In the genomic region with DNA sequence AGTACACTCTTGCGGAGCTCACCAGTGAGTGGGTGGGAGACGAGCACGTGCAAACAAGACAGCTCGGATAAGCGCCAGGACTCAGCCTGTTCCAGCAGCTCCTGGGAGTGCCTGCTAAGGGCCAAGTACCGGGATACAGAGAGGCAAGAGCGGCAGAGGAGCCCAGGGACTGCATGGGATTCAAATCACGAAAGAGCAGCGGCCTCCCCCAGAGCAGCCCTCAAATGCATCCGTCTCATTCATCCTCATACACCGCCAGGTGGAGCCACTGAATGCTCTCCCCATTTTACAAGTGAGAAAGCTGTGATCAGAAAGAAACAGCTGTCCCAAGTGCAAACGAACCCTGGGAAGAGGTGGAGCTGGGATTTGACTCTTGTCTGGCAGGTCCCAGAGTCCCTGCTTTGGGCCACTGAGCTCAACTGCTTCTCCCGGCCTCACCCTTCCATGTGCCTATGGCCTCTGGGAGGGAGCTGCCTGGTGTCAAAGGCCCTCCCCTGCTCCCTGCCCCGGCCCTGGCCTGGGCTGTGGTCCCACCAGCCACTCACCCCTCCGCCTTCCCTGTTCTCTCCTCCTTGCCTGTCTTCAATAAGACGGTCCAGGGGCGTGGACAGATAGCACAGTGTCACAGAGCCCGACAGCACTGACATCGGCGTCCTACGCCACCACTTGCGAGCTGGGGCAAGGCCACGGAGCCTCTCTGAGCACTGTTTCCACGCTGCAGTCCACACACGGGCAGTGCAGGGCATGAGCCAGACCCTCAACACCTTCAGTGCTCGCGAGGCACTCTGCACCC, we compare ENCODE assay signal across 8 cellular contexts.
A peak's percentile ranks its signal among the peaks of the same experiment; 100 is the strongest.
DNase-seq lines count a peak whose midpoint lies in the region; ATAC-seq and TF ChIP-seq lines count a peak whose summit lies in the region.

No MANE protein-coding gene starts in this region.

- H3K9me3 ChIP-seq in WERI-Rb-1 (ENCODE audit: severe bottlenecking), result no peaks in the 10 kb centered on the region

- H3K36me3 ChIP-seq in WERI-Rb-1, result no peaks in the 10 kb centered on the region

- no peak overlapping the region for H3K4me3 ChIP-seq in WERI-Rb-1 (ENCODE audit: low read depth, low read length)

- no peaks in the 10 kb centered on the region for H3K27me3 ChIP-seq in WERI-Rb-1 (ENCODE audit: insufficient read depth, low read depth, severe bottlenecking)
- H3K27me3 ChIP-seq in layer of hippocampus (ENCODE audit: control insufficient read depth, insufficient read depth, low read length), result no peaks in the 10 kb centered on the region

- H3K27ac ChIP-seq in WERI-Rb-1, result peak overlapping the region; percentile 39
- peak overlapping the region; percentile 78 for H3K27ac ChIP-seq in cingulate gyrus (ENCODE audit: low read depth, low read length)
- H3K27ac ChIP-seq in layer of hippocampus (ENCODE audit: low read depth, low read length), result peak overlapping the region; percentile 52

- TF ChIP-seq CTCF in GM12873 (IDR thresholded peaks at IDR 0.05; ENCODE audit: insufficient read depth, low read depth, low read length, missing control alignments), result peak; percentile 81
- TF ChIP-seq CTCF in WERI-Rb-1 (IDR thresholded peaks at IDR 0.05; ENCODE audit: low read depth, low read length), result peak; percentile 93

- peak; percentile 72 for DNase-seq in A172 (ENCODE audit: low spot score)
- peak; percentile 63 for DNase-seq in NCI-H2107 (lab: John Stamatoyannopoulos, UW)
- peak; percentile 89 for DNase-seq in WERI-Rb-1
- peak in 2 of 3 experiments; percentile 29 to 39 for DNase-seq in stimulated activated CD4-positive, alpha-beta T cell treated with anti-CD3 and anti-CD28 coated beads, TNF-alpha, amount 100 ng/mL, for 4 hours (ENCODE audit: low read depth in 3 of 3)

- no peak for ATAC-seq in HG03095 (IDR thresholded peaks at IDR 0.05; ENCODE audit: unreplicated experiment)

Comparison
In these comparisons a context has a peak if more than half of its experiments do, and no peak if none do; other contexts are left out.
1. DNase-seq: peak in every context shown above with its lines; median percentile 89 in WERI-Rb-1; 72 in A172; 63 in NCI-H2107; 34 in stimulated activated CD4-positive, alpha-beta T cell treated with anti-CD3 and anti-CD28 coated beads, TNF-alpha, amount 100 ng/mL, for 4 hours.